ENCODE assay signal across 11 cellular contexts in genomic region chr2:227411320-227411989, GRCh38. TPM values are rescaled to one million over a fixed set of nuclear protein-coding genes. Genes with fewer than 3 reads are reported as not detected.
DNase-seq lines count a peak whose midpoint lies in the region; ATAC-seq and TF ChIP-seq lines count a peak whose summit lies in the region.
"Had no signal": no experiment of that assay in that cellular context is flagged by ENCODE, and none has a peak within 500 bp of the region (broad histone marks: within the 10 kb centered on the region; RNA-seq: fewer than 3 reads in every experiment).

No MANE protein-coding gene starts in this region.

- H3K79me2 ChIP-seq in smooth muscle cell (ENCODE audit: low read depth), result no peaks in the 10 kb centered on the region

- no peak overlapping the region for H3K9ac ChIP-seq in smooth muscle cell (ENCODE audit: low read depth)

- no peaks in the 10 kb centered on the region for H3K9me3 Mint-ChIP-seq in WTC11
- H3K9me3 Mint-ChIP-seq: neural crest cell had no signal

- H4K20me1 ChIP-seq in smooth muscle cell (ENCODE audit: low read depth), result no peaks in the 10 kb centered on the region

- peaks cover 8% of the 10 kb centered on the region for H3F3A ChIP-seq in smooth muscle cell (ENCODE audit: low read depth)

- CTCF ChIA-PET in WTC11 (lab: Charles Lee), result no interaction called here

- no peaks in the 10 kb centered on the region for H3K27me3 Mint-ChIP-seq in WTC11 (ENCODE audit: low read depth)

- H2AFZ ChIP-seq in smooth muscle cell (ENCODE audit: low read depth), result peak overlapping the region; percentile 5

- no peak overlapping the region for H3K27ac Mint-ChIP-seq in WTC11

- no peaks in the 10 kb centered on the region for H3K36me3 Mint-ChIP-seq in WTC11

- H3K4me1 ChIP-seq in smooth muscle cell (ENCODE audit: low read depth), result peaks cover 8% of the 10 kb centered on the region

- peak overlapping the region; percentile 61 for H3K4me2 ChIP-seq in smooth muscle cell

- no peaks in the 10 kb centered on the region for H3K36me3 ChIP-seq in smooth muscle cell (ENCODE audit: low read depth)

- 77% methylated on average over 9 of the region's 9 CpGs for WGBS in smooth muscle cell (ENCODE audit: low lambda C conversion rate)

- TF ChIP-seq CTCF in smooth muscle cell (IDR thresholded peaks at IDR 0.05; ENCODE audit: borderline replicate concordance, insufficient read depth, poor library complexity, severe bottlenecking) (no peak), WTC11 (IDR thresholded peaks at IDR 0.05) (no peak), coronary artery (IDR thresholded peaks at IDR 0.05) (no peak)

- no peak overlapping the region for H3K4me3 Mint-ChIP-seq in WTC11
- H3K4me3 Mint-ChIP-seq: neural crest cell had no signal

- peaks cover 9% of the 10 kb centered on the region; the same call in 1 of the 2 replicates for H3K4me1 Mint-ChIP-seq in WTC11

- ATAC-seq in HG03342 (IDR thresholded peaks at IDR 0.05; ENCODE audit: unreplicated experiment) (peak; percentile 61), WTC11 (no peak)

- peak; percentile 22 for DNase-seq in NK-92 treated with Interleukin-12 subunit alpha and Interleukin-12 subunit beta, amount 100 ng/mL, for 24 hours (lab: John Stamatoyannopoulos, UW)
- DNase-seq in NK-92 (lab: John Stamatoyannopoulos, UW; ENCODE audit: unreplicated experiment), result no peak
- DNase-seq in activated CD8-positive, alpha-beta memory T cell treated with anti-CD3 and anti-CD28 coated beads, Interleukin-2, amount 50 U/mL, for 48 hours, result peak; percentile 69
- DNase-seq in smooth muscle cell (lab: John Stamatoyannopoulos, UW; ENCODE audit: unreplicated experiment), result no peak
- DNase-seq in C1 segment of cervical spinal cord (lab: John Stamatoyannopoulos, UW), result no peak
- DNase-seq in WTC11 (ENCODE audit: low spot score), result no peak
- DNase-seq in coronary artery (ENCODE audit: low spot score), result no peak

- H3K27ac ChIP-seq in smooth muscle cell (ENCODE audit: low read depth) (peak overlapping the region; percentile 81), coronary artery (no peak overlapping the region)
- H3K27ac ChIP-seq: 22Rv1 had no signal

- H3K9me3 ChIP-seq in smooth muscle cell (replicated peaks; ENCODE audit: low read depth), result no peaks in the 10 kb centered on the region

- no peak overlapping the region for H3K4me3 ChIP-seq in smooth muscle cell
- H3K4me3 ChIP-seq in coronary artery, result no peak overlapping the region

- POLR2A ChIA-PET in WTC11 (lab: Charles Lee), result no interaction called here

- H3K27me3 ChIP-seq in smooth muscle cell (ENCODE audit: low read depth), result no peaks in the 10 kb centered on the region

TF ChIP-seq in WTC11, 78 proteins besides CTCF, POLR2A, EP300 and RAD21:
- TF ChIP-seq ATF6 (CRISPR knock-in tag; IDR thresholded peaks at IDR 0.05) (no peak), ZNF219 (CRISPR knock-in tag; IDR thresholded peaks at IDR 0.05; ENCODE audit: borderline replicate concordance) (no peak), ZNF281 (CRISPR knock-in tag; IDR thresholded peaks at IDR 0.05) (no peak)

RNA-seq across cellular contexts. Expression of gene SCYGR1, which starts 23.7 kb away (rescaled TPM):
- total RNA-seq in smooth muscle cell, result not detected in 2 replicates
- polyA plus RNA-seq in smooth muscle cell, result not detected in 2 replicates
- not detected in 3 replicates for total RNA-seq in WTC11 (2021)
- total RNA-seq: neural crest cell; T-helper 1 cell treated with Interleukin-12 subunit alpha and Interleukin-12 subunit beta and Interleukin-4 antibody, amounts not matched to agents 30 ng/mL and 1 ng/mL, for 36 hours had no signal

RNA-seq across cellular contexts. Expression of gene TM4SF20, which starts 32.3 kb away (rescaled TPM):
- total RNA-seq in smooth muscle cell (not detected in 2 replicates), WTC11 (2021) (not detected in 3 replicates)
- polyA plus RNA-seq in smooth muscle cell, result not detected in 2 replicates
- total RNA-seq: neural crest cell; T-helper 1 cell treated with Interleukin-12 subunit alpha and Interleukin-12 subunit beta and Interleukin-4 antibody, amounts not matched to agents 30 ng/mL and 1 ng/mL, for 36 hours had no signal

Comparison
In these comparisons a context has a peak if more than half of its experiments do, and no peak if none do; other contexts are left out.
1. DNase-seq: peak in NK-92 treated with Interleukin-12 subunit alpha and Interleukin-12 subunit beta, amount 100 ng/mL, for 24 hours (single experiment) and activated CD8-positive, alpha-beta memory T cell treated with anti-CD3 and anti-CD28 coated beads, Interleukin-2, amount 50 U/mL, for 48 hours (single experiment); none in NK-92 (single experiment), smooth muscle cell (single experiment), C1 segment of cervical spinal cord (0 of 14), WTC11 (single experiment) and coronary artery (single experiment).